8 cellular contexts compared by ENCODE assay signal in the genomic region with DNA sequence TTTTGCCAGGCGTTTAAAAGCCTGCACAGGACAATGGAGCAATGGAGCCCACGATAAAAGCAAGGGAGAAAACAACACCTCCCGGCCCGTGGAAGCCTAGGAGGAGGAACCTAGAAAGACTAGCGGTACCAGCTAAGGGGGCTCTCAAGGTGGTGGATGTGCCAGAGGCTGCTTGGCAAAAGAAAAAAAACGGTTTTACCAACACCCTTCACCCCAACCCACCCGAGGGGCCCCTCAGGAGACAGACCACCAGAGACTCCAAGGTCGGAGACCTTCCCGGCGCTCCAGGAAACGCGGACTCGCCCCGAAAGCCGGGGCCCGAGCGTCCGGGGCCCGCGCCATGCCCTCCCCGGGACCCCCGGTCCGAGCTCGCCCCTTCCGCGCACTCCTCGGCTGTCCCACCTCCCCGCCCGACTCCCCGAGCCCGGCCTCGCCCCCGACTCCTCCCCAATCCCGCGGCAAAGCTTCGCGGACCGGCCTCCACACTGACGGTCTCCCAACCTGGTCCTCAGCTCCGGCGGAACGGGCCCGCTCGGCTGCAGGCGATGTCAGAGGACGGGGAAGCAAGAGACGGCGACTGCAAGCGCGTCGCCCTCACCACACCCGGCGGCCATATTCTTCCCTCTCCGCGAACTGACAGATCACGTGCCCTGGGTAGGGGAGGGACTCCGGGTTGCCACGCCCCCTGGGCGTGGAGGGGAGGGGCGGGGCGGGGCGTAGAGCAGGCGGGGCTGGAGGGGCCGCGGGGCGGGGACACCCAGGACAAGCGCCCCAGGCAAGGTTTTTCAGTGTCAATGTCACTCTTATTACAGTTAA. TPM values are rescaled to one million over a fixed set of nuclear protein-coding genes. Genes with fewer than 3 reads are reported as not detected.
DNase-seq lines count a peak whose midpoint lies in the region; ATAC-seq and TF ChIP-seq lines count a peak whose summit lies in the region.

TSS of gene KIDINS220 (minus strand) at position 635 of the 816 bp plus-strand sequence. CDS start 10,520 bp downstream, outside the sequence.

- no peaks in the 10 kb centered on the region for H3K36me3 ChIP-seq in SJCRH30
- H3K36me3 ChIP-seq in neural progenitor cell: no peaks in the 10 kb centered on the region

- H4K20me1 ChIP-seq in neural progenitor cell (ENCODE audit: low read depth): peaks cover 14% of the 10 kb centered on the region

- ATAC-seq in foreskin keratinocyte: peak; percentile 84

- H3K9me3 ChIP-seq in SJCRH30 (replicated peaks) (no peaks in the 10 kb centered on the region), neural progenitor cell (ENCODE audit: low read depth) (no peaks in the 10 kb centered on the region)

- H3K4me1 Mint-ChIP-seq in neural progenitor cell: peaks cover 15% of the 10 kb centered on the region

- no peaks in the 10 kb centered on the region for H3K27me3 ChIP-seq in SJCRH30
- H3K27me3 ChIP-seq in foreskin keratinocyte: no peaks in the 10 kb centered on the region
- H3K27me3 ChIP-seq in neural progenitor cell: no peaks in the 10 kb centered on the region

- TF ChIP-seq CTCF in foreskin keratinocyte (conservative IDR thresholded peaks at IDR 0.05) (no peak), neural progenitor cell (IDR thresholded peaks at IDR 0.05) (no peak)

- H2AFZ ChIP-seq in neural progenitor cell (replicated peaks): peak within 1 kb of the TSS; percentile 98

- H3K4me3 Mint-ChIP-seq in neural progenitor cell: peak within 1 kb of the TSS; percentile 99

- no peak within 1 kb of the TSS for H3K27ac Mint-ChIP-seq in neural progenitor cell

- DNase-seq in ELR (ENCODE audit: low read depth) (peak; percentile 84), H4 (ENCODE audit: low spot score) (peak; percentile 40), LoVo (ENCODE audit: low spot score) (peak; percentile 88), SJCRH30 (peak; percentile 87 to 92), foreskin keratinocyte (peak in 1 of 2 donors; percentile 70), neural progenitor cell (ENCODE audit: low spot score) (peak; percentile 90), stromal cell of bone marrow (ENCODE audit: low read depth) (peak; percentile 68)
- peak; percentile 72 for DNase-seq in activated gamma-delta T cell treated with anti-CD3 and anti-CD28 coated beads, Interleukin-2, amount 50 U/mL, for 16 hours (ENCODE audit: low read depth)

- H3K9ac ChIP-seq in neural progenitor cell: peak within 1 kb of the TSS; percentile 73

- no peaks in the 10 kb centered on the region for H3K27me3 Mint-ChIP-seq in neural progenitor cell (ENCODE audit: insufficient read depth, low read depth)

- peaks cover 2% of the 10 kb centered on the region for H3K9me3 Mint-ChIP-seq in neural progenitor cell

- H3K4me2 ChIP-seq in neural progenitor cell: peak within 1 kb of the TSS; percentile 93

- H3K4me3 ChIP-seq in SJCRH30: peak within 1 kb of the TSS; percentile 78
- H3K4me3 ChIP-seq in neural progenitor cell: peak within 1 kb of the TSS; percentile 98

- H3K27ac ChIP-seq in SJCRH30: peak within 1 kb of the TSS; percentile 17; the same call in 1 of the 2 replicates
- H3K27ac ChIP-seq in foreskin keratinocyte: peak within 1 kb of the TSS; percentile 47
- H3K27ac ChIP-seq in neural progenitor cell: no peak within 1 kb of the TSS

- peaks cover 38% of the 10 kb centered on the region for H3K79me2 ChIP-seq in neural progenitor cell (ENCODE audit: low read depth)

- no peaks in the 10 kb centered on the region for H3F3A ChIP-seq in neural progenitor cell (ENCODE audit: low read depth)

- H3K36me3 Mint-ChIP-seq in neural progenitor cell: no peaks in the 10 kb centered on the region

- 0 out of 2 replicates have a peak, but pooled peaks cover 3% of the 10 kb centered on the region for H3K4me1 ChIP-seq in SJCRH30
- H3K4me1 ChIP-seq in foreskin keratinocyte: peaks cover 3% of the 10 kb centered on the region
- peaks cover 2% of the 10 kb centered on the region for H3K4me1 ChIP-seq in neural progenitor cell

RNA-seq across cellular contexts. Expression of gene KIDINS220, which starts in this region (rescaled TPM):
- total RNA-seq in H4 (2014; rRNA removed; shearing (Covaris generic)): 12.1 and 12.4 TPM in 2 replicates
- 43.6 and 53.4 TPM in 2 replicates for total RNA-seq in SJCRH30 (2014; rRNA removed; shearing (Covaris generic))
- total RNA-seq in foreskin keratinocyte: 26.6 and 29.7 TPM in 2 replicates
- polyA plus RNA-seq in foreskin keratinocyte: 4.2 and 4.3 TPM in 2 replicates
- 45.2 and 56.1 TPM in 2 replicates for total RNA-seq in neural progenitor cell (ENCODE audit: low replicate concordance)
